In genomic region chr11:43035011-43035564, GRCh38 we compare ENCODE assay signal across 13 cellular contexts.
"Had no signal": no experiment of that assay in that cellular context is flagged by ENCODE, and none has a peak within 500 bp of the region (broad histone marks: within the 10 kb centered on the region; RNA-seq: fewer than 3 reads in every experiment).

No MANE protein-coding gene starts in this region.

- H3K27ac Mint-ChIP-seq: activated naive CD4-positive, alpha-beta T cell treated with anti-CD3 and anti-CD28 coated beads, Interleukin-2, amount 10 ng/mL, durations not matched to agents 7 days and 5 days; naive B cell; stimulated activated naive B cell treated with anti-CD40 and anti-IgM and Interleukin-4, amounts not matched to agents 10 μg/mL and 1 μg/mL and 100 μg/mL, for 72 hours; T-helper 1 cell treated with Interleukin-12 subunit alpha and Interleukin-12 subunit beta and Interleukin-4 antibody, amounts not matched to agents 30 μg/mL and 1 μg/mL, for 36 hours had no signal

- ATAC-seq: lower lobe of right lung; stimulated activated naive B cell treated with anti-CD40 and anti-IgM and Interleukin-4, amounts not matched to agents 10 μg/mL and 1 μg/mL and 100 μg/mL, for 72 hours had no signal

- DNase-seq: activated CD4-positive, alpha-beta T cell treated with anti-CD3 and anti-CD28 coated beads, Interleukin-2, amount 50 U/mL, for 48 hours; activated naive CD4-positive, alpha-beta T cell treated with anti-CD3 and anti-CD28 coated beads, Interleukin-2, amount 10 ng/mL, durations not matched to agents 7 days and 5 days; activated T-cell treated with anti-CD3 and anti-CD28 coated beads, Interleukin-2, amount 50 U/mL, for 1 hour; hippocampal formation; kidney glomerular epithelial cell; lower lobe of right lung; naive B cell; stimulated activated CD4-positive, alpha-beta T cell treated with anti-CD3 and anti-CD28 coated beads, Interleukin-2, amount 100 ng/mL, for 48 hours; stimulated activated naive B cell treated with anti-CD40 and anti-IgM and Interleukin-4, amounts not matched to agents 10 μg/mL and 1 μg/mL and 100 μg/mL, for 72 hours; transverse colon; WERI-Rb-1 had no signal

- H3K27me3 Mint-ChIP-seq: activated naive CD4-positive, alpha-beta T cell treated with anti-CD3 and anti-CD28 coated beads, Interleukin-2, amount 10 ng/mL, durations not matched to agents 7 days and 5 days; naive B cell had no signal

- H3K4me3 ChIP-seq: lower lobe of right lung, transverse colon had no signal

- H3K27ac ChIP-seq: lower lobe of right lung, parathyroid adenoma, transverse colon, WERI-Rb-1 had no signal

- H3K4me3 Mint-ChIP-seq: activated naive CD4-positive, alpha-beta T cell treated with anti-CD3 and anti-CD28 coated beads, Interleukin-2, amount 10 ng/mL, durations not matched to agents 7 days and 5 days; naive B cell; stimulated activated naive B cell treated with anti-CD40 and anti-IgM and Interleukin-4, amounts not matched to agents 10 μg/mL and 1 μg/mL and 100 μg/mL, for 72 hours; T-helper 1 cell treated with Interleukin-12 subunit alpha and Interleukin-12 subunit beta and Interleukin-4 antibody, amounts not matched to agents 30 μg/mL and 1 μg/mL, for 36 hours had no signal

- H3K4me1 Mint-ChIP-seq: activated naive CD4-positive, alpha-beta T cell treated with anti-CD3 and anti-CD28 coated beads, Interleukin-2, amount 10 ng/mL, durations not matched to agents 7 days and 5 days; naive B cell; stimulated activated naive B cell treated with anti-CD40 and anti-IgM and Interleukin-4, amounts not matched to agents 10 μg/mL and 1 μg/mL and 100 μg/mL, for 72 hours had no signal

- H3K36me3 ChIP-seq: lower lobe of right lung, transverse colon, WERI-Rb-1 had no signal

- H3K27me3 ChIP-seq: transverse colon had no signal

- H3K9me3 Mint-ChIP-seq: activated naive CD4-positive, alpha-beta T cell treated with anti-CD3 and anti-CD28 coated beads, Interleukin-2, amount 10 ng/mL, durations not matched to agents 7 days and 5 days; T-helper 1 cell treated with Interleukin-12 subunit alpha and Interleukin-12 subunit beta and Interleukin-4 antibody, amounts not matched to agents 30 μg/mL and 1 μg/mL, for 36 hours had no signal

- H3K4me1 ChIP-seq: lower lobe of right lung, parathyroid adenoma, transverse colon had no signal

- H3K9me3 ChIP-seq: lower lobe of right lung, transverse colon had no signal

- H3K36me3 Mint-ChIP-seq: activated naive CD4-positive, alpha-beta T cell treated with anti-CD3 and anti-CD28 coated beads, Interleukin-2, amount 10 ng/mL, durations not matched to agents 7 days and 5 days; naive B cell; stimulated activated naive B cell treated with anti-CD40 and anti-IgM and Interleukin-4, amounts not matched to agents 10 μg/mL and 1 μg/mL and 100 μg/mL, for 72 hours had no signal
